Comparison of ENCODE assay signal across 1 cellular context in genomic region chr2:74178211-74179062, GRCh38.
A peak's percentile ranks its signal among the peaks of the same experiment; 100 is the strongest.
TF ChIP-seq lines count a peak whose summit lies in the region.

Gene MOB1A, minus strand, starts transcription at chr2:74178879. Its CDS starts 205 bp downstream, at chr2:74178674.

TF ChIP-seq in K562, 482 proteins besides CTCF, POLR2A, EP300 and RAD21 (continued from another document):
- peak; percentile 70 for TF ChIP-seq PRDM10 (IDR thresholded peaks at IDR 0.05; ENCODE audit: partially characterized antibody)
- TF ChIP-seq GATAD2A (IDR thresholded peaks at IDR 0.05): 0 out of 2 replicates have a peak, but pooled peaks have one; percentile 63
- TF ChIP-seq ZBTB12 (CRISPR knock-in tag; IDR thresholded peaks at IDR 0.05): no peak
- TF ChIP-seq ZNF512 (tag; IDR thresholded peaks at IDR 0.05): no peak
- no peak for TF ChIP-seq PHF21A (IDR thresholded peaks at IDR 0.05; ENCODE audit: borderline replicate concordance, low read depth)
- no peak for TF ChIP-seq ZNF274 (IDR thresholded peaks at IDR 0.05; ENCODE audit: borderline replicate concordance, low read depth, low read length)
- TF ChIP-seq HCFC1 (IDR thresholded peaks at IDR 0.05; ENCODE audit: low read depth, low read length): peak; percentile 27; the same call in 1 of the 2 replicates
- TF ChIP-seq NEUROD1 (IDR thresholded peaks at IDR 0.05; ENCODE audit: borderline replicate concordance, low read depth, low read length, partially characterized antibody): peak; percentile 41
- no peak for TF ChIP-seq ZNF277 (CRISPR knock-in tag; IDR thresholded peaks at IDR 0.05; ENCODE audit: borderline replicate concordance)
- no peak for TF ChIP-seq AFF1 (IDR thresholded peaks at IDR 0.05; ENCODE audit: low read depth in 1 of 2, partially characterized antibody in 2 of 2)
- TF ChIP-seq NFIX (CRISPR knock-in tag; IDR thresholded peaks at IDR 0.05; ENCODE audit: low read depth): no peak
- TF ChIP-seq CHCHD3 (CRISPR knock-in tag; IDR thresholded peaks at IDR 0.05): 0 out of 2 replicates have a peak, but pooled peaks have one; percentile 14
- TF ChIP-seq THAP7 (CRISPR knock-in tag; IDR thresholded peaks at IDR 0.05): no peak
- no peak for TF ChIP-seq JUN (IDR thresholded peaks at IDR 0.05; ENCODE audit: borderline replicate concordance, low read depth, low read length)
- TF ChIP-seq JUN (CRISPR knock-in tag; IDR thresholded peaks at IDR 0.05; ENCODE audit: borderline replicate concordance): no peak
- TF ChIP-seq ZNF407 (IDR thresholded peaks at IDR 0.05; ENCODE audit: low read depth): no peak
- no peak for TF ChIP-seq TEAD1 (CRISPR knock-in tag; IDR thresholded peaks at IDR 0.05)
- TF ChIP-seq NR1H2 (CRISPR knock-in tag; IDR thresholded peaks at IDR 0.05): no peak
- no peak for TF ChIP-seq HES1 (IDR thresholded peaks at IDR 0.05; ENCODE audit: low read depth)
- peak; percentile 63 for TF ChIP-seq ZFP36 (IDR thresholded peaks at IDR 0.05; ENCODE audit: low read depth, low read length, partially characterized antibody)
- peak; percentile 31; the same call in 1 of the 2 replicates for TF ChIP-seq ARID1B (IDR thresholded peaks at IDR 0.05)
- peak; percentile 57; the same call in 1 of the 2 replicates for TF ChIP-seq AFF4 (CRISPR knock-in tag; IDR thresholded peaks at IDR 0.05)
- no peak for TF ChIP-seq U2AF1 (optimal IDR thresholded peaks at IDR 0.05; ENCODE audit: low read depth, low read length)
- TF ChIP-seq LEF1 (IDR thresholded peaks at IDR 0.05): no peak; the same call in 1 of the 2 replicates
- no peak; the same call in 1 of the 2 replicates for TF ChIP-seq XRCC5 (IDR thresholded peaks at IDR 0.05; ENCODE audit: low read depth, low read length)
